In genomic region chr1:99727575-99728190, GRCh38 we compare ENCODE assay signal across 15 cellular contexts. TPM values are rescaled to one million over a fixed set of nuclear protein-coding genes. Genes with fewer than 3 reads are reported as not detected.
DNase-seq lines count a peak whose midpoint lies in the region; ATAC-seq, FAIRE-seq and TF ChIP-seq lines count a peak whose summit lies in the region.
"Had no signal": no experiment of that assay in that cellular context is flagged by ENCODE, and none has a peak within 500 bp of the region (broad histone marks: within the 10 kb centered on the region; RNA-seq: fewer than 3 reads in every experiment).

No MANE protein-coding gene starts in this region.

- FAIRE-seq in GM12891 (lab: Jason Lieb, UNC), result peak; percentile 20

- H3K4me1 Mint-ChIP-seq in osteocyte (ENCODE audit: unreplicated experiment), result peaks cover 37% of the 10 kb centered on the region
- H3K4me1 Mint-ChIP-seq: activated naive CD8-positive, alpha-beta T cell treated with anti-CD3 and anti-CD28 coated beads, Interleukin-2, amount 10 ng/mL, durations not matched to agents 7 days and 5 days had no signal

- H3K27me3 ChIP-seq in SJSA1 (replicated peaks), result no peaks in the 10 kb centered on the region
- H3K27me3 ChIP-seq: spleen had no signal

- H3K36me3 ChIP-seq in SJSA1, result no peaks in the 10 kb centered on the region
- H3K36me3 ChIP-seq: HAP-1 had no signal

- peak overlapping the region; percentile 21; the same call in 1 of the 2 replicates for H3K27ac ChIP-seq in SJSA1

- H3K4me1 ChIP-seq in SJSA1 (replicated peaks), result peaks cover 28% of the 10 kb centered on the region
- H3K4me1 ChIP-seq: HAP-1, spleen had no signal

- H3K27ac Mint-ChIP-seq in osteocyte (ENCODE audit: unreplicated experiment), result peak overlapping the region; percentile 89
- H3K27ac Mint-ChIP-seq: activated naive CD8-positive, alpha-beta T cell treated with anti-CD3 and anti-CD28 coated beads, Interleukin-2, amount 10 ng/mL, durations not matched to agents 7 days and 5 days; stimulated activated memory B cell treated with anti-CD40 and anti-IgM and Interleukin-4, amounts not matched to agents 10 μg/mL and 1 μg/mL and 100 μg/mL, for 72 hours had no signal

- no peaks in the 10 kb centered on the region for H3K27me3 Mint-ChIP-seq in osteocyte (ENCODE audit: unreplicated experiment)
- H3K27me3 Mint-ChIP-seq: activated naive CD8-positive, alpha-beta T cell treated with anti-CD3 and anti-CD28 coated beads, Interleukin-2, amount 10 ng/mL, durations not matched to agents 7 days and 5 days; stimulated activated memory B cell treated with anti-CD40 and anti-IgM and Interleukin-4, amounts not matched to agents 10 μg/mL and 1 μg/mL and 100 μg/mL, for 72 hours had no signal

- DNase-seq in GM12891 (ENCODE audit: insufficient read length, low spot score), result no peak
- peak; percentile 66 to 69 for DNase-seq in SJSA1 (ENCODE audit: low read depth in 1 of 2, low spot score in 2 of 2)
- DNase-seq in fibroblast of pulmonary artery (ENCODE audit: low read depth), result peak; percentile 80
- no peak for DNase-seq in osteocyte (ENCODE audit: extremely low spot score, unreplicated experiment)
- DNase-seq in NK-92 treated with Interleukin-12 subunit alpha and Interleukin-12 subunit beta, amount 100 ng/mL, for 24 hours (lab: John Stamatoyannopoulos, UW), result no peak
- no peak for DNase-seq in NCI-H1930 (lab: John Stamatoyannopoulos, UW)
- DNase-seq: activated naive CD8-positive, alpha-beta T cell treated with anti-CD3 and anti-CD28 coated beads, Interleukin-2, amount 10 ng/mL, durations not matched to agents 7 days and 5 days; DMS153; erythroblast; NCI-H2029; spleen had no signal

- H3K4me3 ChIP-seq in SJSA1, result no peak overlapping the region
- H3K4me3 ChIP-seq in fibroblast of pulmonary artery (replicated peaks; ENCODE audit: low read depth, low read length), result no peak overlapping the region
- H3K4me3 ChIP-seq: HAP-1 had no signal

- H3K9me3 Mint-ChIP-seq in osteocyte (ENCODE audit: unreplicated experiment), result no peaks in the 10 kb centered on the region
- H3K9me3 Mint-ChIP-seq: activated naive CD8-positive, alpha-beta T cell treated with anti-CD3 and anti-CD28 coated beads, Interleukin-2, amount 10 ng/mL, durations not matched to agents 7 days and 5 days; stimulated activated memory B cell treated with anti-CD40 and anti-IgM and Interleukin-4, amounts not matched to agents 10 μg/mL and 1 μg/mL and 100 μg/mL, for 72 hours had no signal

- TF ChIP-seq CTCF in fibroblast of pulmonary artery (IDR thresholded peaks at IDR 0.05; ENCODE audit: low read length, missing control alignments) (no peak), osteocyte (IDR thresholded peaks at IDR 0.05) (no peak)

- H3K9me3 ChIP-seq in SJSA1 (replicated peaks), result no peaks in the 10 kb centered on the region
- H3K9me3 ChIP-seq: HAP-1, spleen had no signal

- ATAC-seq in GM18502 (IDR thresholded peaks at IDR 0.05; ENCODE audit: poor library complexity, unreplicated experiment), result no peak
- no peak for ATAC-seq in HG03565 (IDR thresholded peaks at IDR 0.05; ENCODE audit: unreplicated experiment)
- ATAC-seq: stimulated activated memory B cell treated with anti-CD40 and anti-IgM and Interleukin-4, amounts not matched to agents 10 μg/mL and 1 μg/mL and 100 μg/mL, for 72 hours had no signal

- H3K36me3 Mint-ChIP-seq in osteocyte (ENCODE audit: unreplicated experiment), result peaks cover 1% of the 10 kb centered on the region

- H3K4me3 Mint-ChIP-seq in osteocyte (ENCODE audit: unreplicated experiment), result peak overlapping the region; percentile 14
- H3K4me3 Mint-ChIP-seq: activated naive CD8-positive, alpha-beta T cell treated with anti-CD3 and anti-CD28 coated beads, Interleukin-2, amount 10 ng/mL, durations not matched to agents 7 days and 5 days; stimulated activated memory B cell treated with anti-CD40 and anti-IgM and Interleukin-4, amounts not matched to agents 10 μg/mL and 1 μg/mL and 100 μg/mL, for 72 hours had no signal

- no peak for TF ChIP-seq POLR2A in GM12891 (IDR thresholded peaks at IDR 0.05; ENCODE audit: low read depth, low read length)

TF ChIP-seq in GM12891, 5 proteins besides CTCF, POLR2A, EP300 and RAD21:
- no peak for TF ChIP-seq POU2F2 (IDR thresholded peaks at IDR 0.05; ENCODE audit: low read depth, low read length)
- TF ChIP-seq TAF1 (IDR thresholded peaks at IDR 0.05; ENCODE audit: low read depth, low read length), result no peak
- TF ChIP-seq POLR2AphosphoS5 (IDR thresholded peaks at IDR 0.05; ENCODE audit: low read depth, low read length), result no peak
- TF ChIP-seq PAX5 (IDR thresholded peaks at IDR 0.05; ENCODE audit: insufficient read depth, low read length, severe bottlenecking), result no peak
- no peak for TF ChIP-seq SPI1 (IDR thresholded peaks at IDR 0.05; ENCODE audit: low read depth, low read length)
TF ChIP-seq in GM12891: peak in this region for 0.

RNA-seq across cellular contexts. Expression of gene FRRS1, which starts 38.8 kb away (rescaled TPM):
- 2.2 TPM for polyA plus RNA-seq in GM12891 (2012; ENCODE audit: low read depth, missing spikeins)
- total RNA-seq in SJSA1 (2014; rRNA removed; shearing (Covaris generic)), result 4.0 and 11.4 TPM in 2 replicates
- 4.3 TPM in 2 replicates for total RNA-seq in osteocyte

Comparison
In these comparisons a context has a peak if more than half of its experiments do, and no peak if none do; other contexts are left out.
1. DNase-seq: peak in SJSA1 (2 of 2) and fibroblast of pulmonary artery (single experiment); none in GM12891 (single experiment), osteocyte (single experiment), NK-92 treated with Interleukin-12 subunit alpha and Interleukin-12 subunit beta, amount 100 ng/mL, for 24 hours (single experiment) and NCI-H1930 (0 of 2).